In the genomic region with DNA sequence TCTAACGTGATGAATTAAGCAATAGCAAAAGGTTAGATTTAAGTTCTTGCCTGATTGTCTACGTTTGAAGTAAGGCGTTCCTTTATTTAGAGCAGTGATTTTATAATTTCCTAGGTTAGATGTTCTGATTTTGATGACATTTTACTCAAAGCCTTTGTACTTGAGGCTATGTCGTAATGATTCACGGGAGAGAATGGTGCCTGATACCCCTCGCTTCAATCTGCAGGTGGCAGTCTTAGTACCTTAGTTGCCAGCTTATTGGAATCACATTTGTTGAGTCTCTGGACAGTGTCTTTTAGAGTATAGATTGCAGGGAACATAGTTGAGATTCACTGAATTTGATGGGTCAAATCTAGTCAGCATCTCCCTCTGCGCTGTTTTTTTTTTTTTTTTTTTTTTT, we compare ENCODE assay signal across 21 cellular contexts.
A peak's percentile ranks its signal among the peaks of the same experiment; 100 is the strongest.
DNase-seq lines count a peak whose midpoint lies in the region; ATAC-seq and TF ChIP-seq lines count a peak whose summit lies in the region.
"Had no signal": no experiment of that assay in that cellular context is flagged by ENCODE, and none has a peak within 500 bp of the region (broad histone marks: within the 10 kb centered on the region; RNA-seq: fewer than 3 reads in every experiment).

No MANE protein-coding gene starts in this region.

- no TSS peak for BruUV-seq in Panc1 (replicated peaks; lab: Mats Ljungman, UMichigan)

- H3K4me3 Mint-ChIP-seq in CD8-positive, alpha-beta memory T cell: no peak overlapping the region
- H3K4me3 Mint-ChIP-seq in endothelial cell (ENCODE audit: unreplicated experiment): peak overlapping the region; percentile 77
- H3K4me3 Mint-ChIP-seq: CD4-positive, alpha-beta memory T cell; H9 had no signal

- H3K9me3 ChIP-seq in CD8-positive, alpha-beta memory T cell (ENCODE audit: low read length): no peaks in the 10 kb centered on the region
- no peaks in the 10 kb centered on the region for H3K9me3 ChIP-seq in Panc1 (ENCODE audit: control insufficient read depth, insufficient read depth, low read depth, low read length)
- no peaks in the 10 kb centered on the region for H3K9me3 ChIP-seq in neuronal stem cell (replicated peaks in 1 of 2; ENCODE audit: control insufficient read depth in 2 of 2, insufficient read depth in 1 of 2, low read depth in 1 of 2, low read length in 2 of 2)
- H3K9me3 ChIP-seq in right cardiac atrium (ENCODE audit: control insufficient read depth, low read length): no peaks in the 10 kb centered on the region
- H3K9me3 ChIP-seq in heart right ventricle: no peaks in the 10 kb centered on the region
- H3K9me3 ChIP-seq: BLaER1, SK-N-SH had no signal

- ATAC-seq in Panc1 (no peak), right cardiac atrium (no peak), GM21786 (IDR thresholded peaks at IDR 0.05; ENCODE audit: unreplicated experiment) (no peak), heart right ventricle (no peak)
- ATAC-seq: GM12878 had no signal

- H3K36me3 ChIP-seq in CD8-positive, alpha-beta memory T cell (ENCODE audit: insufficient read depth, low read length): peaks cover 26% of the 10 kb centered on the region
- H3K36me3 ChIP-seq in Panc1 (ENCODE audit: control insufficient read depth, insufficient read depth, low read length) (peaks cover 40% of the 10 kb centered on the region), neuronal stem cell (replicated peaks in 1 of 2; ENCODE audit: control insufficient read depth in 2 of 2, insufficient read depth in 2 of 2, low read length in 2 of 2) (peaks cover 7 to 81% of the 10 kb centered on the region in 2 donors), heart right ventricle (peaks cover 0 to 83% (median 52%) of the 10 kb centered on the region in 9 donors)

- no peak overlapping the region for H4K91ac ChIP-seq in neuronal stem cell (ENCODE audit: low read depth, low read length, poor library complexity)

- H3K27ac ChIP-seq in CD8-positive, alpha-beta memory T cell (ENCODE audit: low read depth, low read length): no peak overlapping the region
- no peak overlapping the region for H3K27ac ChIP-seq in Panc1 (ENCODE audit: low read length)
- peak overlapping the region; percentile 25 for H3K27ac ChIP-seq in neuronal stem cell (replicated peaks; ENCODE audit: low read length)
- H3K27ac ChIP-seq in right cardiac atrium (ENCODE audit: low read length): no peak overlapping the region
- no peak overlapping the region for H3K27ac ChIP-seq in heart right ventricle
- H3K27ac ChIP-seq: BLaER1, KMS-11 had no signal

- no peak overlapping the region for H2BK120ac ChIP-seq in neuronal stem cell (ENCODE audit: low read depth, low read length)

- intact Hi-C loops in Panc1 (cut with micrococcal nuclease; ENCODE audit: unreplicated experiment): no loop called here
- intact Hi-C loops in right cardiac atrium (cut with DNase I): no loop called here
- intact Hi-C loops in heart right ventricle (cut with DNase I): no loop called here

- no peaks in the 10 kb centered on the region for H3K4me1 ChIP-seq in CD8-positive, alpha-beta memory T cell (ENCODE audit: insufficient read depth, low read length)
- no peaks in the 10 kb centered on the region for H3K4me1 ChIP-seq in Panc1 (ENCODE audit: control insufficient read depth, insufficient read depth, low read length)
- peaks cover 0 to 1% of the 10 kb centered on the region in 2 donors for H3K4me1 ChIP-seq in neuronal stem cell (ENCODE audit: control insufficient read depth in 2 of 2, insufficient read depth in 1 of 2, low read depth in 1 of 2, low read length in 2 of 2)
- no peaks in the 10 kb centered on the region for H3K4me1 ChIP-seq in right cardiac atrium (ENCODE audit: control insufficient read depth, insufficient read depth, low read length)
- no peaks in the 10 kb centered on the region for H3K4me1 ChIP-seq in heart right ventricle
- H3K4me1 ChIP-seq: BLaER1 had no signal

- H3K27me3 Mint-ChIP-seq in CD8-positive, alpha-beta memory T cell: no peaks in the 10 kb centered on the region
- H3K27me3 Mint-ChIP-seq in endothelial cell (ENCODE audit: unreplicated experiment): peaks cover 2% of the 10 kb centered on the region
- H3K27me3 Mint-ChIP-seq: CD4-positive, alpha-beta memory T cell had no signal

- no peak overlapping the region for H2BK5ac ChIP-seq in neuronal stem cell (ENCODE audit: low read length)

- WGBS in neuronal stem cell (ENCODE audit: extremely low coverage in 2 of 2, insufficient read length in 2 of 2, insufficient replicate concordance in 1 of 2), 2 donors: no CpG with 5 or more reads among the region's 7 CpGs
- 97% methylated on average over 7 of the region's 7 CpGs for WGBS in right cardiac atrium
- 96 to 99% methylated on average over 7 of the region's 7 CpGs for WGBS in heart right ventricle, 2 donors

- no peaks in the 10 kb centered on the region for H3K9me3 Mint-ChIP-seq in CD8-positive, alpha-beta memory T cell
- H3K9me3 Mint-ChIP-seq in endothelial cell (ENCODE audit: unreplicated experiment): peaks cover 4% of the 10 kb centered on the region
- H3K9me3 Mint-ChIP-seq: CD4-positive, alpha-beta memory T cell; H9 had no signal

- H2BK12ac ChIP-seq in neuronal stem cell (ENCODE audit: low read length): no peak overlapping the region

- peaks cover 0 to 6% (median 5%) of the 10 kb centered on the region in 3 donors for H3K4me1 Mint-ChIP-seq in CD8-positive, alpha-beta memory T cell
- peaks cover 7% of the 10 kb centered on the region for H3K4me1 Mint-ChIP-seq in endothelial cell (ENCODE audit: unreplicated experiment)

- no peak overlapping the region for H3K9ac ChIP-seq in neuronal stem cell (ENCODE audit: low read depth, low read length, poor library complexity)
- H3K9ac ChIP-seq: BLaER1, KMS-11, SK-N-SH had no signal

- TF ChIP-seq CTCF in Panc1 (IDR thresholded peaks at IDR 0.05): 0 out of 2 replicates have a peak, but pooled peaks have one; percentile 3
- no peak for TF ChIP-seq CTCF in endothelial cell (IDR thresholded peaks at IDR 0.05; ENCODE audit: unreplicated experiment)
- no peak for TF ChIP-seq CTCF in heart right ventricle (IDR thresholded peaks at IDR 0.05)

- CTCF ChIA-PET in CD8-positive, alpha-beta memory T cell (lab: Charles Lee): no interaction called here
- CTCF ChIA-PET in Panc1 (lab: Charles Lee): no interaction called here

- no peak overlapping the region for H4K8ac ChIP-seq in neuronal stem cell (ENCODE audit: low read depth, low read length)

- H2AK5ac ChIP-seq in neuronal stem cell (ENCODE audit: low read depth, low read length): no peak overlapping the region

- H3K23ac ChIP-seq in neuronal stem cell (ENCODE audit: low read depth, low read length, poor library complexity): no peak overlapping the region

- H3K4ac ChIP-seq in neuronal stem cell (ENCODE audit: low read length): no peak overlapping the region

- H3K27me3 ChIP-seq in CD8-positive, alpha-beta memory T cell (ENCODE audit: insufficient read depth, low read length, poor library complexity, severe bottlenecking): no peaks in the 10 kb centered on the region
- H3K27me3 ChIP-seq in Panc1 (ENCODE audit: control insufficient read depth, insufficient read depth, low read length) (no peaks in the 10 kb centered on the region), neuronal stem cell (ENCODE audit: control insufficient read depth in 3 of 3, insufficient read depth in 3 of 3, low read depth in 1 of 3, low read length in 3 of 3) (no peaks in the 10 kb centered on the region), right cardiac atrium (ENCODE audit: control insufficient read depth, insufficient read depth) (no peaks in the 10 kb centered on the region), heart right ventricle (no peaks in the 10 kb centered on the region)
- H3K27me3 ChIP-seq: BLaER1 had no signal

- in situ Hi-C loops in Panc1 (cut with HindIII; ENCODE audit: low pct_unique_long_range_greater_than_20kb, low sequenced_read_pairs): no loop called here

- no peak for DNase-seq in CD8-positive, alpha-beta memory T cell
- DNase-seq in Panc1 (ENCODE audit: low read depth, low spot score): no peak
- no peak for DNase-seq in endothelial cell (ENCODE audit: low spot score)
- DNase-seq in neuronal stem cell (ENCODE audit: low spot score): no peak
- DNase-seq in right cardiac atrium: no peak
- DNase-seq in heart right ventricle: no peak
- DNase-seq: ACHN; CD4-positive, alpha-beta memory T cell; DND-41; H9; NCI-H1105; NCI-H1694; NCI-H446 treated with DMSO at 0.1 percent for 48 hours; NCI-H526 treated with DMSO at 0.1 percent for 48 hours; NK-92 treated with Interleukin-12 subunit alpha and Interleukin-12 subunit beta, amount 100 ng/mL, for 24 hours; SIG-M5; SK-N-SH had no signal

- no peak overlapping the region for H3K4me3 ChIP-seq in CD8-positive, alpha-beta memory T cell (ENCODE audit: low read length)
- H3K4me3 ChIP-seq in Panc1 (ENCODE audit: low read depth in 2 of 2, low read length in 2 of 2): no peak overlapping the region
- no peak overlapping the region for H3K4me3 ChIP-seq in neuronal stem cell (ENCODE audit: low read length in 2 of 2)
- H3K4me3 ChIP-seq in right cardiac atrium (ENCODE audit: low read length): no peak overlapping the region
- no peak overlapping the region for H3K4me3 ChIP-seq in heart right ventricle
- H3K4me3 ChIP-seq: BLaER1, GM12878 had no signal

- H3K27ac Mint-ChIP-seq in CD8-positive, alpha-beta memory T cell: peak overlapping the region in 5 of 8 donors; percentile 13 to 73 (median 52)
- H3K27ac Mint-ChIP-seq in endothelial cell (ENCODE audit: unreplicated experiment): no peak overlapping the region
- H3K27ac Mint-ChIP-seq: H9 had no signal

- H3K18ac ChIP-seq in neuronal stem cell (ENCODE audit: low read length): no peak overlapping the region

- no peak overlapping the region for H3K14ac ChIP-seq in neuronal stem cell (ENCODE audit: low read length)

- H3K36me3 Mint-ChIP-seq in CD8-positive, alpha-beta memory T cell: peaks cover 24 to 77% (median 28%) of the 10 kb centered on the region in 3 donors
- H3K36me3 Mint-ChIP-seq in endothelial cell (ENCODE audit: low read depth, unreplicated experiment): peaks cover 40% of the 10 kb centered on the region

- H2AFZ ChIP-seq in neuronal stem cell (ENCODE audit: low read length): no peak overlapping the region

- POLR2A ChIA-PET in CD8-positive, alpha-beta memory T cell (lab: Charles Lee): no interaction called here
- POLR2A ChIA-PET in Panc1 (lab: Charles Lee): no interaction called here

- no peak overlapping the region for H2BK15ac ChIP-seq in neuronal stem cell (ENCODE audit: low read length)

- no peak overlapping the region for H3K4me2 ChIP-seq in neuronal stem cell (ENCODE audit: insufficient read depth, low read length, poor library complexity, severe bottlenecking)
- H3K4me2 ChIP-seq: BLaER1, KMS-11, SK-N-SH had no signal

- no peaks in the 10 kb centered on the region for H3K79me1 ChIP-seq in neuronal stem cell (ENCODE audit: low read depth, low read length)
